Comparison of ENCODE assay signal across 8 cellular contexts in genomic region chr1:200351826-200352549, GRCh38. TPM values are rescaled to one million over a fixed set of nuclear protein-coding genes. Genes with fewer than 3 reads are reported as not detected.
DNase-seq lines count a peak whose midpoint lies in the region; ATAC-seq and TF ChIP-seq lines count a peak whose summit lies in the region.

No MANE protein-coding gene starts in this region.

- peak; percentile 62 for ATAC-seq in GM19351 (IDR thresholded peaks at IDR 0.05; ENCODE audit: unreplicated experiment)
- peak; percentile 76 to 83 (median 78) for ATAC-seq in natural killer cell
- ATAC-seq in HG02884 (IDR thresholded peaks at IDR 0.05; ENCODE audit: unreplicated experiment), result no peak

- H3K4me3 ChIP-seq in BJ (ENCODE audit: low read depth, low read length), result peak overlapping the region; percentile 13; the same call in 1 of the 2 replicates
- no peak overlapping the region for H3K4me3 ChIP-seq in astrocyte of the spinal cord (ENCODE audit: low read depth, low read length)

- no peaks in the 10 kb centered on the region for H3K9me3 Mint-ChIP-seq in natural killer cell
- no peaks in the 10 kb centered on the region for H3K9me3 Mint-ChIP-seq in endothelial cell (ENCODE audit: unreplicated experiment)

- intact Hi-C loops in natural killer cell (cut with micrococcal nuclease), result no loop called here

- H3K27ac Mint-ChIP-seq in natural killer cell (peak overlapping the region; percentile 76 to 87), endothelial cell (ENCODE audit: unreplicated experiment) (no peak overlapping the region)

- H3K27me3 ChIP-seq in BJ (ENCODE audit: control insufficient read depth, insufficient read depth, low read length), result no peaks in the 10 kb centered on the region

- TF ChIP-seq CTCF in BJ (IDR thresholded peaks at IDR 0.05; ENCODE audit: insufficient read depth, low read depth, low read length), result no peak
- no peak for TF ChIP-seq CTCF in astrocyte of the spinal cord (IDR thresholded peaks at IDR 0.05; ENCODE audit: low read depth, low read length)
- TF ChIP-seq CTCF in natural killer cell (IDR thresholded peaks at IDR 0.05), result no peak
- TF ChIP-seq CTCF in endothelial cell (IDR thresholded peaks at IDR 0.05; ENCODE audit: unreplicated experiment), result no peak

- POLR2A ChIA-PET in BJ (lab: Charles Lee), result no interaction called here

- H3K36me3 ChIP-seq in BJ (ENCODE audit: control insufficient read depth, insufficient read depth, low read length), result no peaks in the 10 kb centered on the region

- H3K27me3 Mint-ChIP-seq in natural killer cell (ENCODE audit: low read depth in 2 of 2) (no peaks in the 10 kb centered on the region), endothelial cell (ENCODE audit: unreplicated experiment) (peaks cover 2% of the 10 kb centered on the region)

- in situ Hi-C loops in astrocyte of the spinal cord (cut with HindIII; ENCODE audit: low sequenced_read_pairs), result no loop called here

- peak overlapping the region; percentile 75 for H3K4me3 Mint-ChIP-seq in natural killer cell
- H3K4me3 Mint-ChIP-seq in endothelial cell (ENCODE audit: unreplicated experiment), result no peak overlapping the region

- H3K36me3 Mint-ChIP-seq in natural killer cell, result no peaks in the 10 kb centered on the region
- no peaks in the 10 kb centered on the region for H3K36me3 Mint-ChIP-seq in endothelial cell (ENCODE audit: low read depth, unreplicated experiment)

- H3K4me1 Mint-ChIP-seq in natural killer cell, result peaks cover 39 to 40% of the 10 kb centered on the region in 2 donors
- H3K4me1 Mint-ChIP-seq in endothelial cell (ENCODE audit: unreplicated experiment), result peaks cover 14% of the 10 kb centered on the region

- DNase-seq in BJ (ENCODE audit: low read depth), result peak; percentile 97
- DNase-seq in LHCN-M2 (ENCODE audit: low read depth), result peak; percentile 74
- DNase-seq in astrocyte of the spinal cord (ENCODE audit: low read depth, low spot score), result peak; percentile 94
- no peak for DNase-seq in natural killer cell
- no peak for DNase-seq in NCI-H526 treated with DMSO at 0.1 percent for 48 hours (lab: John Stamatoyannopoulos, UW)
- no peak for DNase-seq in endothelial cell (ENCODE audit: low spot score)

- CTCF ChIA-PET in BJ (lab: Yijun Ruan, JAX), result no interaction called here

RNA-seq across cellular contexts. Expression of gene ZNF281, which starts 57.8 kb away (rescaled TPM):
- polyA plus RNA-seq in BJ (2011; rRNA removed), result 13.5 and 22.5 TPM in 2 replicates
- 34.8 and 35.2 TPM in 2 replicates for polyA minus RNA-seq in BJ (2011; rRNA and poly(A)+ RNA removed)
- total RNA-seq in LHCN-M2 (2014; rRNA removed), result 11.0 and 16.5 TPM in 2 replicates
- 7.3 TPM for polyA plus RNA-seq in LHCN-M2 (2012)
- 10 to 100 TPM; 25.6 to 35.4 (median 33.8) TPM for total RNA-seq in natural killer cell
- total RNA-seq in endothelial cell (ENCODE audit: unreplicated experiment), result 35.1 TPM

Comparison
In these comparisons a context has a peak if more than half of its experiments do, and no peak if none do; other contexts are left out.
1. DNase-seq: peak in BJ (single experiment), LHCN-M2 (single experiment) and astrocyte of the spinal cord (single experiment); none in natural killer cell (single experiment), NCI-H526 treated with DMSO at 0.1 percent for 48 hours (single experiment) and endothelial cell (single experiment).